Comparison of ENCODE assay signal across 12 cellular contexts in the genomic region with DNA sequence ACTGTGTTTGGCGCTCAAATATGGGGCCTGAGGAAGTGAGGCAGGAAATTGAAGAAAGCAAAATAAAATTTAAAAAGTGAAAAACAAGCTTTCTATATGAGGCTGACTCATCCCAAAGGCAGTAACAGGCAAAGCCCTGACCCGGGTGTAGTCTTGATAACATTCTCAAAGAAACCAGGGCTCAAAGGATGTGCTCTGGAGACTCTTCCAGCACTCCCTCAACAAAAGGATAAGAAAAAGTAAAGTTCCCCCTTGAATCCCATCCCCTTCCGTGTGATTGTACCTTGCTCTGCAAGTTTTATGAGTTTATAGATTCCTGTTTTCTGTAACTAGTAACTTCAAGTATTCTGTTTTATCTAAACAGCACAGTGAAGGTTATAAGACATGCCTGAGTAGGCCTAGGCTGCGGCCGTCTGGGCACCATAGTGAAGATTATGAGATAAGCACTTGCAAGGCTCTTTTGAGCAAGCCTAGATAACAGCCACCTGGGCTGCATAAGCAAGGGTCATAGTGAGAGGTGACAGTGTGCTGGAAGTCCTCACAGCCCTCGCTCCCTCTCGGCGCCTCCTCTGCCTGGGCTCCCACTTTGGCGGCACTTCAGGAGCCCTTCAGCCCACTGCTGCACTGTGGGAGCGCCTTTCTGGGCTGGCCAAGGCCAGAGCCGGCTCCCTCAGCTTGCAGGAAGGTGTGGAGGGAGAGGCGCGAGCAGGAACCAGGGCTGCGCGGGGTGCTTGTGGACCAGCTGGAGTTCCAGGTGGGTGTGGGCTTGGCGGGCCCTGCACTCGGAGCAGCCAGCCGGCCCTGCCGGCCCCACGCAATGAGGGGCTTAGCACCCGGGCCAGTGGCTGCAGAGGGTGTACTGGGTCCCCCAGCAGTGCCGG. TPM values are rescaled to one million over a fixed set of nuclear protein-coding genes. Genes with fewer than 3 reads are reported as not detected.
A peak's percentile ranks its signal among the peaks of the same experiment; 100 is the strongest.
DNase-seq lines count a peak whose midpoint lies in the region; TF ChIP-seq lines count a peak whose summit lies in the region.
"Not testable (repeated sequence)": the region's sequence is repeated elsewhere in the genome, so short reads cannot be mapped to it uniquely, and the experiment has no call there.
"Had no signal": no experiment of that assay in that cellular context is flagged by ENCODE, and none has a peak within 500 bp of the region (broad histone marks: within the 10 kb centered on the region; RNA-seq: fewer than 3 reads in every experiment).

No MANE protein-coding gene starts in this region.

- not testable (repeated sequence) for H3K4me1 ChIP-seq in Caco-2, parathyroid adenoma

- not testable (repeated sequence) for H3K4me3 ChIP-seq in Caco-2 (ENCODE audit: low read depth, low read length); parathyroid adenoma (ENCODE audit: low read depth, low read length)

- peaks cover 17% of the 10 kb centered on the region for H3K79me2 ChIP-seq in parathyroid adenoma

- peak overlapping the region; percentile 28 for H2AFZ ChIP-seq in parathyroid adenoma

- H3K27me3 Mint-ChIP-seq in Caco-2 (ENCODE audit: insufficient read depth, unreplicated experiment); activated naive CD4-positive, alpha-beta T cell treated with anti-CD3 and anti-CD28 coated beads, Interleukin-2, amount 10 ng/mL, durations not matched to agents 7 days and 5 days; immature natural killer cell (ENCODE audit: low read depth in 3 of 3); type B pancreatic cell: not testable (repeated sequence)

- H3K27me3 ChIP-seq in Caco-2 (replicated peaks; ENCODE audit: control insufficient read depth, insufficient read depth, low read length); parathyroid adenoma (ENCODE audit: control insufficient read depth, insufficient read depth, low read length): not testable (repeated sequence)

- POLR2A ChIA-PET in Caco-2 (lab: Charles Lee), result not testable (repeated sequence)

- H3K4me2 ChIP-seq in parathyroid adenoma (ENCODE audit: low read length), result peak overlapping the region; percentile 1

- H3K27ac ChIP-seq in parathyroid adenoma, result peak overlapping the region; percentile 53

- not testable (repeated sequence) for H3K4me1 Mint-ChIP-seq in Caco-2 (ENCODE audit: low read depth, unreplicated experiment)
- peaks cover 66% of the 10 kb centered on the region for H3K4me1 Mint-ChIP-seq in activated naive CD4-positive, alpha-beta T cell treated with anti-CD3 and anti-CD28 coated beads, Interleukin-2, amount 10 ng/mL, durations not matched to agents 7 days and 5 days
- H3K4me1 Mint-ChIP-seq in immature natural killer cell (peaks cover 45 to 54% of the 10 kb centered on the region in 2 donors), type B pancreatic cell (ENCODE audit: unreplicated experiment) (peaks cover 14% of the 10 kb centered on the region)

- peaks cover 32% of the 10 kb centered on the region for H3K9me3 ChIP-seq in Caco-2
- H3K9me3 ChIP-seq in parathyroid adenoma (ENCODE audit: control insufficient read depth, low read length), result not testable (repeated sequence)

- BruUV-seq in Caco-2 (replicated peaks; lab: Mats Ljungman, UMichigan), result not testable (repeated sequence)

- H3K27ac Mint-ChIP-seq in Caco-2 (ENCODE audit: unreplicated experiment), result peak overlapping the region; percentile 73
- H3K27ac Mint-ChIP-seq in activated naive CD4-positive, alpha-beta T cell treated with anti-CD3 and anti-CD28 coated beads, Interleukin-2, amount 10 ng/mL, durations not matched to agents 7 days and 5 days, result peak overlapping the region; percentile 94
- H3K27ac Mint-ChIP-seq in immature natural killer cell, result peak overlapping the region; percentile 58 to 94 (median 84)
- peak overlapping the region; percentile 24 for H3K27ac Mint-ChIP-seq in type B pancreatic cell

- not testable (repeated sequence) for TF ChIP-seq CTCF in Caco-2 (IDR thresholded peaks at IDR 0.05; ENCODE audit: insufficient read depth in 1 of 2, low read depth in 1 of 2, low read length in 1 of 2, severe bottlenecking in 1 of 2, unreplicated experiment in 1 of 2); parathyroid adenoma (IDR thresholded peaks at IDR 0.05); type B pancreatic cell (conservative IDR thresholded peaks at IDR 0.05)

- CTCF ChIA-PET in Caco-2 (lab: Charles Lee), result not testable (repeated sequence)
- CTCF ChIA-PET in activated naive CD4-positive, alpha-beta T cell treated with anti-CD3 and anti-CD28 coated beads, Interleukin-2, amount 10 ng/mL, durations not matched to agents 7 days and 5 days (lab: Charles Lee), result interaction anchor here (0.7 to 1.7 kb wide), 5 partner anchors 11 to 682 kb away, joined by 3 to 5 read pairs (median 4); no protein-coding TSS in a partner anchor

- H3K36me3 Mint-ChIP-seq in Caco-2 (ENCODE audit: insufficient read depth, unreplicated experiment), result peaks cover 23% of the 10 kb centered on the region
- H3K36me3 Mint-ChIP-seq in activated naive CD4-positive, alpha-beta T cell treated with anti-CD3 and anti-CD28 coated beads, Interleukin-2, amount 10 ng/mL, durations not matched to agents 7 days and 5 days, result peaks cover 61% of the 10 kb centered on the region
- peaks cover 16 to 33% (median 27%) of the 10 kb centered on the region in 3 donors for H3K36me3 Mint-ChIP-seq in immature natural killer cell
- H3K36me3 Mint-ChIP-seq in type B pancreatic cell, result peaks cover 38% of the 10 kb centered on the region

- not testable (repeated sequence) for H3K9ac ChIP-seq in parathyroid adenoma

- intact Hi-C loops in Caco-2 (cut with micrococcal nuclease; ENCODE audit: unreplicated experiment), result not testable (repeated sequence)

- H3K36me3 ChIP-seq in Caco-2 (ENCODE audit: control insufficient read depth, insufficient read depth, low read length); parathyroid adenoma (ENCODE audit: control insufficient read depth, insufficient read depth, low read length): not testable (repeated sequence)

- peak in 1 of 2 experiments; percentile 51 for DNase-seq in Caco-2
- peak; percentile 21 for DNase-seq in OCI-M2 (lab: John Stamatoyannopoulos, UW; ENCODE audit: unreplicated experiment)
- peak; percentile 22 for DNase-seq in activated CD4-positive, alpha-beta T cell treated with anti-CD3 and anti-CD28 coated beads, Interleukin-2, amount 50 U/mL, for 1 hour
- DNase-seq in activated naive CD4-positive, alpha-beta T cell treated with anti-CD3 and anti-CD28 coated beads, Interleukin-2, amount 10 ng/mL, durations not matched to agents 7 days and 5 days, result peak; percentile 31
- DNase-seq in dermis blood vessel endothelial cell, result peak; percentile 46
- not testable (repeated sequence) for DNase-seq in immature natural killer cell; type B pancreatic cell (ENCODE audit: extremely low spot score, unreplicated experiment)

- H3K9me3 Mint-ChIP-seq in Caco-2 (ENCODE audit: unreplicated experiment) (peaks cover 45% of the 10 kb centered on the region), immature natural killer cell (peaks cover 10 to 18% (median 13%) of the 10 kb centered on the region in 6 donors), type B pancreatic cell (peaks cover 12% of the 10 kb centered on the region)
- H3K9me3 Mint-ChIP-seq in activated naive CD4-positive, alpha-beta T cell treated with anti-CD3 and anti-CD28 coated beads, Interleukin-2, amount 10 ng/mL, durations not matched to agents 7 days and 5 days, result peaks cover 40% of the 10 kb centered on the region

- H3K4me3 Mint-ChIP-seq in Caco-2 (ENCODE audit: unreplicated experiment) (peak overlapping the region; percentile 31), immature natural killer cell (peak overlapping the region; percentile 45 to 74 (median 67)), type B pancreatic cell (peak overlapping the region; percentile 34)
- H3K4me3 Mint-ChIP-seq in activated naive CD4-positive, alpha-beta T cell treated with anti-CD3 and anti-CD28 coated beads, Interleukin-2, amount 10 ng/mL, durations not matched to agents 7 days and 5 days, result peak overlapping the region; percentile 42

RNA-seq across cellular contexts. Expression of a gene that starts 3.6 kb away (rescaled TPM):
- total RNA-seq in Caco-2 (2022) (7.1 and 9.5 TPM in 2 replicates), dermis blood vessel endothelial cell (5.1 and 12.1 TPM in 2 replicates), type B pancreatic cell (ENCODE audit: low replicate concordance) (4.7 and 15.6 TPM in 2 replicates)
- 10 to 100 TPM; 29.9 to 38.1 (median 36.7) TPM for polyA plus RNA-seq in immature natural killer cell

RNA-seq across cellular contexts. Expression of a gene that starts 52.2 kb away (rescaled TPM):
- total RNA-seq in Caco-2 (2022), result not detected in 2 replicates
- 0.17 TPM in 1 of 2 replicates, not detected in the other for total RNA-seq in dermis blood vessel endothelial cell
- under 1 TPM in 1 of 3 donors, not detected in 2; 0.56 TPM for polyA plus RNA-seq in immature natural killer cell
- not detected in 2 replicates for total RNA-seq in type B pancreatic cell (ENCODE audit: low replicate concordance)
- total RNA-seq: foreskin keratinocyte, PC-3, transverse colon had no signal
- polyA plus RNA-seq: liver had no signal

Comparison
In these comparisons a context has a peak if more than half of its experiments do, and no peak if none do; other contexts are left out.
1. H3K27ac Mint-ChIP-seq: peak in every context shown above with its lines; median percentile 94 in activated naive CD4-positive, alpha-beta T cell treated with anti-CD3 and anti-CD28 coated beads, Interleukin-2, amount 10 ng/mL, durations not matched to agents 7 days and 5 days; 84 in immature natural killer cell; 73 in Caco-2; 24 in type B pancreatic cell.